12 cellular contexts compared by ENCODE assay signal in the genomic region with DNA sequence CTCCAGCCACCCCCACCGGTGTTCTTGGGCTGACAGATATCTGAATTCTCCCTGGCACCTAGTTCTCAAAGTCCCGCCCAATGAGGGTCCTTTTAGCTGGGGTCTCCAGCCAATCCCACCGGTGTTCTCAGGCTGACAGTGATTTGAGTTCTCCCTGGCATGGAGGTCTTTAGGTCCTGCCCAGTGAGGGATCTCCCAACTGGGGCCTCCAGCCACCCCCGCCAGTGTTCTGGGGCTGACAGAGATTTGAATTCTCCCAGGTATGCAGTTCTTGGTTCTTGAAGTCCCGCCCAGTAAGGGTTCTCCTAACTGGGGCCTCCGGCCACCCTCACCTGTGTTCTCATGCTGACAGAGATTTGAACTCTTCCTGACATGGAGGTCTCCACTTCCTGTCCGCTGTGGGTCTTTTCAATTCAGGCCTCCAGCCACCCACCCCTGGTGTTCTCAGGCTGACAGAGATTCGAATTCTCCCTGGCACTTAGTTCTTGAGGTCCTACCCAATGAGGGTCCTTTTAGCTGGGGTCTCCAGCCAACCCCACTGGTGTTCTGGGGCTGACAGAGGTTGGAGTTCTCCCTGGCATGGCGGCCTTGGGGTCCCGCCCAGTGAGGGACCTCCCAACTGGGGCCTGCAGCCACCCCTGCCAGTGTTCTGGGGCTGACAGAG.
DNase-seq lines count a peak whose midpoint lies in the region; ATAC-seq, FAIRE-seq and TF ChIP-seq lines count a peak whose summit lies in the region.
"Had no signal": no experiment of that assay in that cellular context is flagged by ENCODE, and none has a peak within 500 bp of the region (broad histone marks: within the 10 kb centered on the region; RNA-seq: fewer than 3 reads in every experiment).

No MANE protein-coding gene starts in this region.

- no peaks in the 10 kb centered on the region for H3K9me1 ChIP-seq in endothelial cell of umbilical vein (replicated peaks; ENCODE audit: control insufficient read depth, extremely low read depth, insufficient read depth, low read length)

- H3K79me2 ChIP-seq in MM.1S (ENCODE audit: low read length) (no peaks in the 10 kb centered on the region), endothelial cell of umbilical vein (ENCODE audit: control insufficient read depth, insufficient read depth, low read length) (no peaks in the 10 kb centered on the region)

- H3K4me3 ChIP-seq in Caco-2 (ENCODE audit: low read depth, low read length) (no peak overlapping the region), MM.1S (ENCODE audit: low read length) (no peak overlapping the region), endothelial cell of umbilical vein (replicated peaks in 1 of 3; ENCODE audit: insufficient read depth in 1 of 3, low read depth in 1 of 3, low read length in 3 of 3) (no peak overlapping the region), pancreas (no peak overlapping the region), small intestine (ENCODE audit: low read depth in 1 of 2, low read length in 2 of 2) (no peak overlapping the region)
- H3K4me3 ChIP-seq: smooth muscle cell had no signal

- H3K4me1 Mint-ChIP-seq in Caco-2 (ENCODE audit: low read depth, unreplicated experiment), result no peaks in the 10 kb centered on the region

- BruUV-seq in Caco-2 (replicated peaks; lab: Mats Ljungman, UMichigan), result no TSS peak
- no TSS peak for BruUV-seq in endothelial cell of umbilical vein (replicated peaks; lab: Mats Ljungman, UMichigan)

- no peak overlapping the region for H3K4me3 Mint-ChIP-seq in Caco-2 (ENCODE audit: unreplicated experiment)
- H3K4me3 Mint-ChIP-seq: activated T-cell treated with anti-CD3 and anti-CD28 coated beads, Interleukin-2, amount 50 U/mL, for 4 hours had no signal

- intact Hi-C loops in Caco-2 (cut with micrococcal nuclease; ENCODE audit: unreplicated experiment), result no loop called here
- intact Hi-C loops in endothelial cell of umbilical vein (cut with micrococcal nuclease), result no loop called here
- intact Hi-C loops in pancreas (cut with DNase I), result no loop called here

- no peaks in the 10 kb centered on the region for H3K9me3 Mint-ChIP-seq in Caco-2 (ENCODE audit: unreplicated experiment)
- H3K9me3 Mint-ChIP-seq: activated T-cell treated with anti-CD3 and anti-CD28 coated beads, Interleukin-2, amount 50 U/mL, for 4 hours had no signal

- H3K27me3 ChIP-seq in Caco-2 (replicated peaks; ENCODE audit: control insufficient read depth, insufficient read depth, low read length) (no peaks in the 10 kb centered on the region), MM.1S (replicated peaks; ENCODE audit: insufficient read depth, low read length) (no peaks in the 10 kb centered on the region), endothelial cell of umbilical vein (ENCODE audit: control insufficient read depth in 2 of 2, insufficient read depth in 2 of 2, low read length in 2 of 2) (no peaks in the 10 kb centered on the region), pancreas (no peaks in the 10 kb centered on the region), small intestine (ENCODE audit: control insufficient read depth in 2 of 2, insufficient read depth in 2 of 2, low read length in 2 of 2) (no peaks in the 10 kb centered on the region)

- CTCF ChIA-PET in Caco-2 (lab: Charles Lee) (no interaction called here), endothelial cell of umbilical vein (lab: Charles Lee) (no interaction called here)

- no peaks in the 10 kb centered on the region for H3K27me3 Mint-ChIP-seq in Caco-2 (ENCODE audit: insufficient read depth, unreplicated experiment)

- H3K4me1 ChIP-seq in Caco-2 (no peaks in the 10 kb centered on the region), MM.1S (ENCODE audit: low read length) (no peaks in the 10 kb centered on the region), endothelial cell of umbilical vein (ENCODE audit: control insufficient read depth, extremely low read depth, insufficient read depth, low read length) (no peaks in the 10 kb centered on the region), pancreas (no peaks in the 10 kb centered on the region), small intestine (ENCODE audit: control insufficient read depth in 2 of 2, insufficient read depth in 1 of 2, low read depth in 1 of 2, low read length in 1 of 2) (no peaks in the 10 kb centered on the region)

- H3K36me3 ChIP-seq in Caco-2 (ENCODE audit: control insufficient read depth, insufficient read depth, low read length) (no peaks in the 10 kb centered on the region), MM.1S (replicated peaks; ENCODE audit: insufficient read depth, low read length) (no peaks in the 10 kb centered on the region), endothelial cell of umbilical vein (ENCODE audit: control insufficient read depth in 2 of 2, extremely low read depth in 1 of 2, insufficient read depth in 2 of 2, low read length in 2 of 2) (no peaks in the 10 kb centered on the region), pancreas (no peaks in the 10 kb centered on the region), small intestine (ENCODE audit: control insufficient read depth in 2 of 2, insufficient read depth in 2 of 2, low read length in 2 of 2) (no peaks in the 10 kb centered on the region)

- no peaks in the 10 kb centered on the region for H3F3A ChIP-seq in MM.1S (ENCODE audit: insufficient read depth, low read length)

- H4K20me1 ChIP-seq in MM.1S (ENCODE audit: insufficient read depth, low read length) (no peaks in the 10 kb centered on the region), endothelial cell of umbilical vein (replicated peaks; ENCODE audit: control insufficient read depth, extremely low read depth, insufficient read depth, low read length) (no peaks in the 10 kb centered on the region)

- H3K9me3 ChIP-seq in Caco-2 (peaks cover 5% of the 10 kb centered on the region; the same call in 1 of the 2 replicates), MM.1S (replicated peaks; ENCODE audit: insufficient read depth, low read length) (no peaks in the 10 kb centered on the region), endothelial cell of umbilical vein (replicated peaks; ENCODE audit: control insufficient read depth, insufficient read depth, low read length) (no peaks in the 10 kb centered on the region), pancreas (no peaks in the 10 kb centered on the region), small intestine (ENCODE audit: control insufficient read depth, low read depth) (no peaks in the 10 kb centered on the region)

- H3K36me3 Mint-ChIP-seq in Caco-2 (ENCODE audit: insufficient read depth, unreplicated experiment), result peaks cover 9% of the 10 kb centered on the region

- FAIRE-seq in endothelial cell of umbilical vein (lab: Jason Lieb, UNC) (no peak), pancreas (lab: Jason Lieb, UNC) (no peak), small intestine (lab: Jason Lieb, UNC) (no peak)
- FAIRE-seq: endometrium, keratinocyte had no signal

- H3K9ac ChIP-seq in MM.1S (ENCODE audit: low read length) (no peak overlapping the region), endothelial cell of umbilical vein (replicated peaks; ENCODE audit: extremely low read depth, insufficient read depth, low read length) (no peak overlapping the region)

- DNase-seq in Caco-2, result peak; percentile 5 to 34
- DNase-seq in MM.1S, result peak; percentile 4
- peak; percentile 1 for DNase-seq in endothelial cell of umbilical vein (ENCODE audit: low read depth, low spot score)
- DNase-seq in pancreas, result peak; percentile 2 to 75 (median 21)
- no peak for DNase-seq in NCI-H1436 treated with DMSO at 0.1 percent for 48 hours (lab: John Stamatoyannopoulos, UW)
- no peak for DNase-seq in small intestine

- no peak overlapping the region for H2AFZ ChIP-seq in MM.1S (ENCODE audit: low read length)
- no peak overlapping the region for H2AFZ ChIP-seq in endothelial cell of umbilical vein (ENCODE audit: low read depth, low read length)

- POLR2A ChIA-PET in Caco-2 (lab: Charles Lee), result no interaction called here
- POLR2A ChIA-PET in endothelial cell of umbilical vein (lab: Charles Lee), result no interaction called here

- H3K27ac Mint-ChIP-seq in Caco-2 (ENCODE audit: unreplicated experiment), result no peak overlapping the region

- TF ChIP-seq POLR2A in endothelial cell of umbilical vein (IDR thresholded peaks at IDR 0.05; ENCODE audit: low read depth, low read length), result no peak

- no peaks in the 10 kb centered on the region for H3K9me2 ChIP-seq in MM.1S (replicated peaks; ENCODE audit: insufficient read depth, low read length)

- TF ChIP-seq CTCF in Caco-2 (IDR thresholded peaks at IDR 0.05; ENCODE audit: insufficient read depth in 1 of 2, low read depth in 1 of 2, low read length in 1 of 2, severe bottlenecking in 1 of 2, unreplicated experiment in 1 of 2), result no peak
- no peak for TF ChIP-seq CTCF in MM.1S (IDR thresholded peaks at IDR 0.05; ENCODE audit: low read length)
- TF ChIP-seq CTCF in endothelial cell of umbilical vein (IDR thresholded peaks at IDR 0.05; ENCODE audit: extremely low read depth in 1 of 2, insufficient read depth in 1 of 2, low read depth in 1 of 2, low read length in 2 of 2), result no peak
- no peak for TF ChIP-seq CTCF in pancreas (IDR thresholded peaks at IDR 0.05)

- dilution Hi-C loops in endothelial cell of umbilical vein (cut with MboI; ENCODE audit: extremely low pct_ligation_motif_present, low sequenced_read_pairs), result no loop called here

- H3K27ac ChIP-seq in MM.1S (ENCODE audit: low read length) (no peak overlapping the region), endothelial cell of umbilical vein (ENCODE audit: insufficient read depth, low read depth, low read length) (no peak overlapping the region), pancreas (no peak overlapping the region), small intestine (ENCODE audit: low read depth in 1 of 2, low read length in 1 of 2) (no peak overlapping the region)

- 92 to 97% methylated on average over 10 of the region's 10 CpGs for WGBS in pancreas, 2 donors
- 94 to 99% (median 96%) methylated on average over 10 of the region's 10 CpGs for WGBS in small intestine, 3 donors

- H3K4me2 ChIP-seq in MM.1S (ENCODE audit: low read depth, low read length) (no peak overlapping the region), endothelial cell of umbilical vein (ENCODE audit: insufficient read depth, low read length) (no peak overlapping the region)
- H3K4me2 ChIP-seq: smooth muscle cell had no signal

- ATAC-seq in pancreas (no peak), GM18520 (IDR thresholded peaks at IDR 0.05; ENCODE audit: unreplicated experiment) (no peak), GM21619 (IDR thresholded peaks at IDR 0.05; ENCODE audit: unreplicated experiment) (no peak)
- ATAC-seq: activated T-cell treated with anti-CD3 and anti-CD28 coated beads, Interleukin-2, amount 50 U/mL, for 4 hours had no signal

TF ChIP-seq in endothelial cell of umbilical vein, 7 proteins besides CTCF, POLR2A, EP300 and RAD21:
- TF ChIP-seq EZH2 (IDR thresholded peaks at IDR 0.05; ENCODE audit: borderline replicate concordance, low read depth, low read length, severe bottlenecking) (no peak), JUN (IDR thresholded peaks at IDR 0.05; ENCODE audit: borderline replicate concordance, insufficient read depth, insufficient read length, low read depth) (no peak)

Comparison
In these comparisons a context has a peak if more than half of its experiments do, and no peak if none do; other contexts are left out.
1. DNase-seq: peak in Caco-2 (2 of 2), MM.1S (single experiment), endothelial cell of umbilical vein (single experiment) and pancreas (6 of 6); none in NCI-H1436 treated with DMSO at 0.1 percent for 48 hours (single experiment) and small intestine (single experiment).